ENCODE assay signal across 16 cellular contexts in the genomic region with DNA sequence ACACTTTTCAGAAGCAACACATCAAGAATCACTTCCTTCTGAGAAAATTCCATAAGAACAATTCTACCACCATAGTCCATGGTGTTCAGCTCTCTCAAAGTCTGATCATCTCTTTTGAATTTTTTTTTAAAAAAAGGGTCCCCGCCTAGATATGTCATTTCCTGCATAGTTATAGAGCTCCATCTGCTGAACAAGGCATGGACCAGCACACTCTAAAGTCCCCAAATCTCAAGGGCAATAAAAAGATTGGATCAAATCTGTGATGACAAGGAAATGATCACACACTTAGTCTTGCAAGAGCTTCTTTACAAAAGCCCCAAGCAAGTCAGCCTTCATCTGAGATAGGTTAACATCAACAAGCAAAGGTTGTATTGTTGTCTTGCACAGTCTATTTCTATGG.
A peak's percentile ranks its signal among the peaks of the same experiment; 100 is the strongest.
DNase-seq lines count a peak whose midpoint lies in the region; ATAC-seq, FAIRE-seq and TF ChIP-seq lines count a peak whose summit lies in the region.
"Had no signal": no experiment of that assay in that cellular context is flagged by ENCODE, and none has a peak within 500 bp of the region (broad histone marks: within the 10 kb centered on the region; RNA-seq: fewer than 3 reads in every experiment).

No MANE protein-coding gene starts in this region.

- no peak for TF ChIP-seq POLR2A in HCT116 (IDR thresholded peaks at IDR 0.05; ENCODE audit: borderline replicate concordance, extremely low read depth, insufficient read depth, insufficient read length)
- TF ChIP-seq POLR2A in breast epithelium (IDR thresholded peaks at IDR 0.05) = no peak
- TF ChIP-seq POLR2A in H54 (IDR thresholded peaks at IDR 0.05; ENCODE audit: low read depth, low read length) = no peak

- FAIRE-seq in H54 (lab: Jason Lieb, UNC) = no peak
- FAIRE-seq: D721Med had no signal

- in situ Hi-C loops in SK-MEL-5 (cut with HindIII; ENCODE audit: low pct_unique_long_range_greater_than_20kb, low sequenced_read_pairs) = no loop called here

- H3K9me3 ChIP-seq in HCT116 (ENCODE audit: control insufficient read depth in 1 of 2, insufficient read depth in 1 of 2, low read depth in 1 of 2, low read length in 2 of 2) = no peaks in the 10 kb centered on the region
- no peaks in the 10 kb centered on the region for H3K9me3 ChIP-seq in breast epithelium

- no peaks in the 10 kb centered on the region for H4K20me1 ChIP-seq in HCT116 (ENCODE audit: insufficient read depth)

- CTCF ChIA-PET in HCT116 (lab: Charles Lee) = interaction anchor here (1.3 kb wide), 1 partner anchor 238 kb away, joined by 5 read pairs; no protein-coding TSS in a partner anchor

- RAD21 ChIA-PET in HCT116 (lab: Charles Lee; ENCODE audit: low non-redundant PET in 1 of 2, low total read pairs in 2 of 2, uncharacterized antibody in 2 of 2, unreplicated experiment in 2 of 2) = no interaction called here

- no peak for DNase-seq in AG09309 (ENCODE audit: low read depth)
- DNase-seq in HCT116 (ENCODE audit: low read depth, low spot score) = no peak
- DNase-seq in SK-MEL-5 (ENCODE audit: low read depth, low spot score) = peak; percentile 51
- DNase-seq in fibroblast of the aortic adventitia (ENCODE audit: low read depth) = no peak
- no peak for DNase-seq in breast epithelium (ENCODE audit: low spot score in 2 of 2)
- no peak for DNase-seq in midbrain (lab: John Stamatoyannopoulos, UW)
- no peak for DNase-seq in HuH-7 (ENCODE audit: low spot score)
- no peak for DNase-seq in H54 (ENCODE audit: insufficient read length, low spot score)
- DNase-seq: activated CD4-positive, CD25-positive, alpha-beta regulatory T cell; activated gamma-delta T cell; anterior cingulate cortex; left colon; NCI-H2107 had no signal

- no peak overlapping the region for H3K4me3 ChIP-seq in AG09309 (ENCODE audit: control insufficient read depth, low read depth, low read length)
- H3K4me3 ChIP-seq in HCT116 (replicated peaks in 1 of 2; ENCODE audit: low read depth in 1 of 2, low read length in 2 of 2) = no peak overlapping the region
- H3K4me3 ChIP-seq in fibroblast of the aortic adventitia (ENCODE audit: low read depth, low read length) = no peak overlapping the region
- H3K4me3 ChIP-seq in breast epithelium = no peak overlapping the region

- peak; percentile 50; the same call in 1 of the 2 replicates for ATAC-seq in HCT116
- ATAC-seq: esophagus mucosa, left colon had no signal

- no peak overlapping the region for H3K4me2 ChIP-seq in HCT116 (ENCODE audit: low read length)

- no peaks in the 10 kb centered on the region for H3K27me3 ChIP-seq in HCT116 (ENCODE audit: insufficient read depth, low read length)
- no peaks in the 10 kb centered on the region for H3K27me3 ChIP-seq in breast epithelium

- H2AFZ ChIP-seq in HCT116 (ENCODE audit: low read depth, low read length, poor library complexity, severe bottlenecking) = no peak overlapping the region

- no peaks in the 10 kb centered on the region for H3K9me2 ChIP-seq in HCT116 (ENCODE audit: insufficient read depth)

- no peak overlapping the region for H3K9ac ChIP-seq in HCT116 (ENCODE audit: low read length)

- H3K27ac ChIP-seq in HCT116 (ENCODE audit: low read depth, low read length) (no peak overlapping the region), breast epithelium (no peak overlapping the region)
- H3K27ac ChIP-seq: RWPE1 had no signal

- POLR2A ChIA-PET in HCT116 (lab: Charles Lee) = no interaction called here

- H3K36me3 ChIP-seq in HCT116 (ENCODE audit: control insufficient read depth in 1 of 2, insufficient read depth in 2 of 2, low read length in 2 of 2) (no peaks in the 10 kb centered on the region), breast epithelium (no peaks in the 10 kb centered on the region)

- TF ChIP-seq RAD21 in HCT116 (IDR thresholded peaks at IDR 0.05; ENCODE audit: low read depth) = peak; percentile 56

- H3K4me1 ChIP-seq in HCT116 (ENCODE audit: control insufficient read depth in 1 of 2, insufficient read depth in 2 of 2, low read length in 2 of 2) (no peaks in the 10 kb centered on the region), breast epithelium (no peaks in the 10 kb centered on the region)

- BruUV-seq in HCT116 (replicated peaks; lab: Mats Ljungman, UMichigan) = no TSS peak

- TF ChIP-seq CTCF in AG09309 (IDR thresholded peaks at IDR 0.05; ENCODE audit: control insufficient read depth, insufficient read depth, low read depth, low read length, missing control alignments) = peak; percentile 41
- TF ChIP-seq CTCF in HCT116 (IDR thresholded peaks at IDR 0.05 in 2 of 3, conservative IDR thresholded peaks at IDR 0.05 in 1 of 3; ENCODE audit: borderline replicate concordance in 1 of 3, insufficient read depth in 1 of 3, low read depth in 2 of 3, low read length in 2 of 3) = 0 out of 6 replicates have a peak, but pooled peaks of 2 of the 3 experiments have one; percentile 25 to 27
- peak; percentile 20 for TF ChIP-seq CTCF in fibroblast of the aortic adventitia (IDR thresholded peaks at IDR 0.05; ENCODE audit: insufficient read depth, low read length)
- no peak for TF ChIP-seq CTCF in breast epithelium (IDR thresholded peaks at IDR 0.05)

- intact Hi-C loops in HCT116 (cut with micrococcal nuclease) (no loop called here), breast epithelium (cut with DNase I; ENCODE audit: low total_unique reads) (no loop called here)

- no peaks in the 10 kb centered on the region for H3K79me2 ChIP-seq in HCT116 (ENCODE audit: insufficient read depth, low read length)

TF ChIP-seq in HCT116, 20 proteins besides CTCF, POLR2A, EP300 and RAD21:
- TF ChIP-seq SRF (IDR thresholded peaks at IDR 0.05; ENCODE audit: low read depth) (no peak), TCF7L2 (IDR thresholded peaks at IDR 0.05; ENCODE audit: borderline replicate concordance, extremely low read depth, insufficient read depth, insufficient read length) (no peak), EZH2 (IDR thresholded peaks at IDR 0.05) (no peak), EGR1 (IDR thresholded peaks at IDR 0.05; ENCODE audit: low read depth) (no peak), SIN3A (IDR thresholded peaks at IDR 0.05; ENCODE audit: low read depth) (no peak), ELF1 (IDR thresholded peaks at IDR 0.05; ENCODE audit: borderline replicate concordance, low read depth) (no peak), CBX3 (IDR thresholded peaks at IDR 0.05; ENCODE audit: low read depth) (no peak), EZH2phosphoT487 (IDR thresholded peaks at IDR 0.05; ENCODE audit: borderline replicate concordance) (no peak), YY1 (IDR thresholded peaks at IDR 0.05; ENCODE audit: extremely low read depth, insufficient replicate concordance, low read depth, low read length) (no peak), FOSL1 (IDR thresholded peaks at IDR 0.05; ENCODE audit: low read depth) (no peak), CEBPB (IDR thresholded peaks at IDR 0.05; ENCODE audit: low read depth) (no peak), ZNF274 (IDR thresholded peaks at IDR 0.05; ENCODE audit: low read depth, low read length) (no peak), POLR2AphosphoS5 (IDR thresholded peaks at IDR 0.05; ENCODE audit: low read depth, low read length) (no peak), ZFX (IDR thresholded peaks at IDR 0.05) (no peak), JUND (IDR thresholded peaks at IDR 0.05) (no peak)
- TF ChIP-seq, protein P1, sequence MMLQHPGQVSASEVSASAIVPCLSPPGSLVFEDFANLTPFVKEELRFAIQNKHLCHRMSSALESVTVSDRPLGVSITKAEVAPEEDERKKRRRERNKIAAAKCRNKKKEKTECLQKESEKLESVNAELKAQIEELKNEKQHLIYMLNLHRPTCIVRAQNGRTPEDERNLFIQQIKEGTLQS (IDR thresholded peaks at IDR 0.05) = no peak
- TF ChIP-seq, protein P2, sequence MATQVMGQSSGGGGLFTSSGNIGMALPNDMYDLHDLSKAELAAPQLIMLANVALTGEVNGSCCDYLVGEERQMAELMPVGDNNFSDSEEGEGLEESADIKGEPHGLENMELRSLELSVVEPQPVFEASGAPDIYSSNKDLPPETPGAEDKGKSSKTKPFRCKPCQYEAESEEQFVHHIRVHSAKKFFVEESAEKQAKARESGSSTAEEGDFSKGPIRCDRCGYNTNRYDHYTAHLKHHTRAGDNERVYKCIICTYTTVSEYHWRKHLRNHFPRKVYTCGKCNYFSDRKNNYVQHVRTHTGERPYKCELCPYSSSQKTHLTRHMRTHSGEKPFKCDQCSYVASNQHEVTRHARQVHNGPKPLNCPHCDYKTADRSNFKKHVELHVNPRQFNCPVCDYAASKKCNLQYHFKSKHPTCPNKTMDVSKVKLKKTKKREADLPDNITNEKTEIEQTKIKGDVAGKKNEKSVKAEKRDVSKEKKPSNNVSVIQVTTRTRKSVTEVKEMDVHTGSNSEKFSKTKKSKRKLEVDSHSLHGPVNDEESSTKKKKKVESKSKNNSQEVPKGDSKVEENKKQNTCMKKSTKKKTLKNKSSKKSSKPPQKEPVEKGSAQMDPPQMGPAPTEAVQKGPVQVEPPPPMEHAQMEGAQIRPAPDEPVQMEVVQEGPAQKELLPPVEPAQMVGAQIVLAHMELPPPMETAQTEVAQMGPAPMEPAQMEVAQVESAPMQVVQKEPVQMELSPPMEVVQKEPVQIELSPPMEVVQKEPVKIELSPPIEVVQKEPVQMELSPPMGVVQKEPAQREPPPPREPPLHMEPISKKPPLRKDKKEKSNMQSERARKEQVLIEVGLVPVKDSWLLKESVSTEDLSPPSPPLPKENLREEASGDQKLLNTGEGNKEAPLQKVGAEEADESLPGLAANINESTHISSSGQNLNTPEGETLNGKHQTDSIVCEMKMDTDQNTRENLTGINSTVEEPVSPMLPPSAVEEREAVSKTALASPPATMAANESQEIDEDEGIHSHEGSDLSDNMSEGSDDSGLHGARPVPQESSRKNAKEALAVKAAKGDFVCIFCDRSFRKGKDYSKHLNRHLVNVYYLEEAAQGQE (IDR thresholded peaks at IDR 0.05; ENCODE audit: low read depth) = no peak

Comparison
In these comparisons a context has a peak if more than half of its experiments do, and no peak if none do; other contexts are left out.
1. CTCF ChIP-seq: peak in AG09309 (single experiment), HCT116 (2 of 3) and fibroblast of the aortic adventitia (single experiment); none in breast epithelium (0 of 3).